Comparison of ENCODE assay signal across 19 cellular contexts in the genomic region with DNA sequence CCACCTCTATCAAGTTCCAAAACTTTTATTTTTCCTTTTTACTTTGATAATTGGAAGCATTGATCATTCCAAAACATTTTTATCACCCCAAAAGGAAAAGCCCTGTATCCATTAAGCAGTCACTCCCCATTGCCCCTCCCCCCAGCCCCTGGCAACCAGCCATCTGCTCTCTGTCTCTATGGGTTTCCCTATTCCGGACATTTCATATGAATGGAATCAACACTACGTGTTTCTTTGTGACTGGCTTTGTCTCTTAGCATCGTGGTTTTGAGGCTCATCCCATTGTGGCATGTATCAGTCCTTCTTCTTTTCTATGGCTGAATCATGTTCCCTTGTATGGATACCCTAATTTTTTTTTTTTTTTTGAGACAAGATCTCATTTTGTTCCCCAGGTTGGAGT.
"Had no signal": no experiment of that assay in that cellular context is flagged by ENCODE, and none has a peak within 500 bp of the region (broad histone marks: within the 10 kb centered on the region; RNA-seq: fewer than 3 reads in every experiment).

No MANE protein-coding gene starts in this region.

- H3K27me3 ChIP-seq: breast epithelium, right lobe of liver, spleen, uterus had no signal

- H3K4me1 ChIP-seq: breast epithelium, gastroesophageal sphincter, right lobe of liver, tibial artery, uterus had no signal

- H3K4me3 ChIP-seq: breast epithelium, gastroesophageal sphincter, right lobe of liver, spleen, tibial artery, uterus had no signal

- H3K27ac ChIP-seq: breast epithelium, epithelial cell of prostate, gastroesophageal sphincter, right lobe of liver, spleen, tibial artery, uterus had no signal

- DNase-seq: activated CD8-positive, alpha-beta memory T cell treated with anti-CD3 and anti-CD28 coated beads, Interleukin-2, amount 50 U/mL, for 48 hours; activated CD8-positive, alpha-beta T cell treated with anti-CD3 and anti-CD28 coated beads for 36 hours; activated naive CD8-positive, alpha-beta T cell treated with anti-CD3 and anti-CD28 coated beads, Interleukin-2, amount 10 ng/mL, durations not matched to agents 7 days and 5 days; anterior cingulate cortex; effector CD8-positive, alpha-beta T cell; hippocampal formation; left cardiac atrium; mammary epithelial cell; natural killer cell; nucleus accumbens; right lobe of liver; spleen; stimulated activated CD4-positive, alpha-beta T cell treated with anti-CD3 and anti-CD28 coated beads, Interleukin-1b, Interleukin-23, amount 100 ng/mL, for 48 hours; tibial artery; uterus had no signal

- H3K9me3 ChIP-seq: breast epithelium, gastroesophageal sphincter, right lobe of liver, spleen, tibial artery, uterus had no signal

- ATAC-seq: activated CD8-positive, alpha-beta T cell treated with anti-CD3 and anti-CD28 coated beads for 36 hours; gastroesophageal sphincter; left cardiac atrium; natural killer cell; right lobe of liver; stimulated activated memory B cell treated with anti-CD40 and anti-IgM and Interleukin-4, amounts not matched to agents 10 μg/mL and 1 μg/mL and 100 μg/mL, for 72 hours had no signal

- H3K36me3 ChIP-seq: breast epithelium, gastroesophageal sphincter, right lobe of liver, spleen, tibial artery, uterus had no signal
